In the genomic region with DNA sequence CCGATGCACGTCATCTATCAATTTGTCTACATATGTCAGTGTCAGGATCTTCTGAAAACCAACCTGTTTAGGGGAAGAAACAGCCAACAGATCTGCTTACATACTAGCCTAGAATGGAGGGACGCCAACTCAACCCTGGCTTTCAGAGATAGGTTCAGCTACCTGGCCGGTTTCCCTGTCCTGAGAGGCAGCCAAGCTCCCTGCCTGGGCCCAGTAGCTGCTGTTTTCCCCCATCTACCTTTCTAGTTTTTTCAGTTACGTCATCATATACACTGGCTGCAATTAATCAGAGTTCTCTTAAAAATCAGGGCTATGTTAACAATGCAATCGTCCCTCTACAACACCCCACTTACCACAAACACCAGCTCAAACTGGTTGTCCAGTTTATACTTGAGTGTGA, we compare ENCODE assay signal across 8 cellular contexts. TPM values are rescaled to one million over a fixed set of nuclear protein-coding genes. Genes with fewer than 3 reads are reported as not detected.
DNase-seq lines count a peak whose midpoint lies in the region; ATAC-seq and TF ChIP-seq lines count a peak whose summit lies in the region.

No MANE protein-coding gene starts in this region.

- H3K36me3 ChIP-seq in ascending aorta (peaks cover 44 to 47% of the 10 kb centered on the region in 2 donors), left lung (peaks cover 0 to 47% of the 10 kb centered on the region in 2 donors), thymus (ENCODE audit: control insufficient read depth, insufficient read depth) (peaks cover 50% of the 10 kb centered on the region)

- H3K27ac ChIP-seq in ascending aorta (peak overlapping the region; percentile 90 to 91), left lung (peak overlapping the region; percentile 87 to 93), thymus (ENCODE audit: low read depth) (no peak overlapping the region)

- H3K27ac Mint-ChIP-seq in activated CD4-positive, alpha-beta T cell treated with anti-CD3 and anti-CD28 coated beads, Interleukin-2, amount 10 ng/mL, durations not matched to agents 7 days and 5 days: peak overlapping the region; percentile 99

- CTCF ChIA-PET in activated CD4-positive, alpha-beta T cell treated with anti-CD3 and anti-CD28 coated beads, Interleukin-2, amount 10 ng/mL, durations not matched to agents 7 days and 5 days (lab: Charles Lee): interaction anchor here (0.5 to 1.6 kb wide), 2 partner anchors 48 to 54 kb away, joined by 3 to 6 read pairs; no protein-coding TSS in a partner anchor

- intact Hi-C loops in ascending aorta (cut with DNase I): loop anchor here (1.0 to 10.0 kb wide), 8 partner anchors 37 to 1155 kb away; a partner anchor contains a TSS
- intact Hi-C loops in left lung (cut with DNase I): no loop called here

- no peaks in the 10 kb centered on the region for H3K9me3 Mint-ChIP-seq in activated CD4-positive, alpha-beta T cell treated with anti-CD3 and anti-CD28 coated beads, Interleukin-2, amount 10 ng/mL, durations not matched to agents 7 days and 5 days

- H3K4me3 Mint-ChIP-seq in activated CD4-positive, alpha-beta T cell treated with anti-CD3 and anti-CD28 coated beads, Interleukin-2, amount 10 ng/mL, durations not matched to agents 7 days and 5 days: peak overlapping the region; percentile 98

- DNase-seq in activated CD4-positive, alpha-beta T cell treated with anti-CD3 and anti-CD28 coated beads, Interleukin-2, amount 10 ng/mL, durations not matched to agents 7 days and 5 days: no peak
- no peak for DNase-seq in activated CD4-positive, alpha-beta T cell treated with anti-CD3 and anti-CD28 coated beads for 4 hours
- no peak for DNase-seq in ascending aorta (ENCODE audit: low spot score in 2 of 2)
- no peak for DNase-seq in left lung
- DNase-seq in NCI-H524 (lab: John Stamatoyannopoulos, UW): no peak
- no peak for DNase-seq in activated CD8-positive, alpha-beta memory T cell treated with anti-CD3 and anti-CD28 coated beads, Interleukin-2, amount 50 U/mL, for 4 hours
- DNase-seq in NCI-H2196 (lab: John Stamatoyannopoulos, UW; ENCODE audit: unreplicated experiment): no peak

- WGBS in thymus: 92% methylated on average over 6 of the region's 6 CpGs

- H3K4me1 Mint-ChIP-seq in activated CD4-positive, alpha-beta T cell treated with anti-CD3 and anti-CD28 coated beads, Interleukin-2, amount 10 ng/mL, durations not matched to agents 7 days and 5 days: peaks cover 41% of the 10 kb centered on the region

- H3K4me1 ChIP-seq in ascending aorta (peaks cover 0 to 13% of the 10 kb centered on the region in 2 donors), left lung (peaks cover 3 to 27% of the 10 kb centered on the region in 2 donors), thymus (ENCODE audit: control insufficient read depth, insufficient read depth, low read length) (peaks cover 10% of the 10 kb centered on the region)

- H3K27me3 Mint-ChIP-seq in activated CD4-positive, alpha-beta T cell treated with anti-CD3 and anti-CD28 coated beads, Interleukin-2, amount 10 ng/mL, durations not matched to agents 7 days and 5 days: no peaks in the 10 kb centered on the region

- TF ChIP-seq CTCF in ascending aorta (IDR thresholded peaks at IDR 0.05) (no peak), left lung (IDR thresholded peaks at IDR 0.05) (no peak)

- no peaks in the 10 kb centered on the region for H3K9me3 ChIP-seq in ascending aorta
- H3K9me3 ChIP-seq in left lung: no peaks in the 10 kb centered on the region
- H3K9me3 ChIP-seq in thymus (ENCODE audit: control insufficient read depth): no peaks in the 10 kb centered on the region

- peaks cover 58% of the 10 kb centered on the region for H3K36me3 Mint-ChIP-seq in activated CD4-positive, alpha-beta T cell treated with anti-CD3 and anti-CD28 coated beads, Interleukin-2, amount 10 ng/mL, durations not matched to agents 7 days and 5 days (ENCODE audit: low read depth)

- POLR2A ChIA-PET in activated CD4-positive, alpha-beta T cell treated with anti-CD3 and anti-CD28 coated beads, Interleukin-2, amount 10 ng/mL, durations not matched to agents 7 days and 5 days (lab: Charles Lee): no interaction called here

- H3K27me3 ChIP-seq in ascending aorta (no peaks in the 10 kb centered on the region), left lung (no peaks in the 10 kb centered on the region), thymus (ENCODE audit: control insufficient read depth, insufficient read depth) (no peaks in the 10 kb centered on the region)

- peak; percentile 0 for ATAC-seq in left lung

- H3K4me3 ChIP-seq in ascending aorta: peak overlapping the region; percentile 81 to 93
- H3K4me3 ChIP-seq in left lung: peak overlapping the region; percentile 81 to 83
- H3K4me3 ChIP-seq in thymus (ENCODE audit: low read length): peak overlapping the region; percentile 88

RNA-seq across cellular contexts. Expression of a gene that starts 1.0 kb away (rescaled TPM):
- 100 to 1,000 TPM; 107 to 110 TPM for total RNA-seq in activated CD4-positive, alpha-beta T cell treated with anti-CD3 and anti-CD28 coated beads, Interleukin-2, amount 10 ng/mL, durations not matched to agents 7 days and 5 days
- total RNA-seq in ascending aorta (49.7 TPM), left lung (100 to 1,000 TPM; 129 to 154 TPM)
- polyA plus RNA-seq in thymus: 46.2 TPM

RNA-seq across cellular contexts. Expression of a gene that starts 1.3 kb away (rescaled TPM):
- total RNA-seq in activated CD4-positive, alpha-beta T cell treated with anti-CD3 and anti-CD28 coated beads, Interleukin-2, amount 10 ng/mL, durations not matched to agents 7 days and 5 days: 10 to 100 TPM; 34.8 to 43.4 TPM
- total RNA-seq in ascending aorta (1.8 TPM), left lung (10 to 100 TPM; 19.6 to 24.2 TPM)
- 25.2 TPM for polyA plus RNA-seq in thymus

RNA-seq across cellular contexts. Expression of a gene that starts 15.2 kb away (rescaled TPM):
- total RNA-seq in activated CD4-positive, alpha-beta T cell treated with anti-CD3 and anti-CD28 coated beads, Interleukin-2, amount 10 ng/mL, durations not matched to agents 7 days and 5 days: 10 to 100 TPM; 13.5 to 14.0 TPM
- total RNA-seq in ascending aorta (8.7 TPM), left lung (10 to 100 TPM in 1 of 2 donors, 1 to 10 TPM in 1; 8.5 to 15.4 TPM)
- 4.8 TPM for polyA plus RNA-seq in thymus

RNA-seq across cellular contexts. Expression of a gene that starts 36.2 kb away (rescaled TPM):
- 10 to 100 TPM; 33.1 to 33.5 TPM for total RNA-seq in activated CD4-positive, alpha-beta T cell treated with anti-CD3 and anti-CD28 coated beads, Interleukin-2, amount 10 ng/mL, durations not matched to agents 7 days and 5 days
- total RNA-seq in ascending aorta (19.6 TPM), left lung (10 to 100 TPM; 16.4 to 18.0 TPM)
- 17.2 TPM for polyA plus RNA-seq in thymus

RNA-seq across cellular contexts. Expression of a gene that starts 56.1 kb away (rescaled TPM):
- total RNA-seq in activated CD4-positive, alpha-beta T cell treated with anti-CD3 and anti-CD28 coated beads, Interleukin-2, amount 10 ng/mL, durations not matched to agents 7 days and 5 days: 10 to 100 TPM in 1 of 2 experiments, 1 to 10 TPM in 1; 9.4 to 11.9 TPM
- total RNA-seq in ascending aorta (14.0 TPM), left lung (10 to 100 TPM; 23.7 to 27.8 TPM)
- polyA plus RNA-seq in thymus: 9.5 TPM
